In the genomic region with DNA sequence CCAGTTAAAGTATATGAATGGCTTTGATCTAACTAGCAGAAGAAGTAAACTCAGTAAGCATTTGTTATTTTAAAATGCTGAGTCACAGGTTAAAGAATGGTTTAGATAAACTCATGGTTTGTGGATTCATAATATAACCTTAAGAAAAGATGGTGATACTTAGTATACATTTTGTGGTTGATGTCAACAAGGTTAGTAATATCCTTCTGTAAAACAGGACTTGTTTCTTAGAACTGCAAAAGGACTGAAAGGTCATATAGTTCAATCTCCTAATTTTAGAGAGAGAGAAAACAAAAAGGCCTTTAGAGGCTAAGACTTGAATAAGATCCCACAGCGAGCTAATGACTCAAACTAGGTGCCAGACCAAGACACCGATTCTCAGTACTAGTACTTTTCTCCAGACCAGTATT, we compare ENCODE assay signal across 19 cellular contexts. TPM values are rescaled to one million over a fixed set of nuclear protein-coding genes. Genes with fewer than 3 reads are reported as not detected.
A peak's percentile ranks its signal among the peaks of the same experiment; 100 is the strongest.
DNase-seq lines count a peak whose midpoint lies in the region; ATAC-seq and TF ChIP-seq lines count a peak whose summit lies in the region.
"Had no signal": no experiment of that assay in that cellular context is flagged by ENCODE, and none has a peak within 500 bp of the region (broad histone marks: within the 10 kb centered on the region; RNA-seq: fewer than 3 reads in every experiment).

No MANE protein-coding gene starts in this region.

- intact Hi-C loops in left ventricle myocardium superior (cut with micrococcal nuclease), result no loop called here

- in situ Hi-C loops in astrocyte of the spinal cord (cut with HindIII; ENCODE audit: low sequenced_read_pairs), result no loop called here

- DNase-seq in HT1080 (ENCODE audit: low read depth) (peak; percentile 24), astrocyte of the spinal cord (ENCODE audit: low read depth, low spot score) (peak; percentile 56), left ventricle myocardium superior (no peak), NCI-H1694 treated with DMSO at 0.1 percent for 48 hours (lab: John Stamatoyannopoulos, UW) (no peak)
- no peak for DNase-seq in activated CD8-positive, alpha-beta memory T cell treated with anti-CD3 and anti-CD28 coated beads for 24 hours
- no peak for DNase-seq in effector CD4-positive, alpha-beta T cell
- DNase-seq: activated CD4-positive, alpha-beta memory T cell treated with anti-CD3 and anti-CD28 coated beads for 36 hours; CD4-positive, CD25-positive, alpha-beta regulatory T cell; GDM1; H7; immature natural killer cell; NCI-H1092 treated with DMSO at 0.1 percent for 48 hours; stimulated activated CD4-positive, alpha-beta T cell treated with anti-CD3 and anti-CD28 coated beads, Interleukin-4, amount 100 ng/mL, for 1 hour had no signal

- ATAC-seq in GM19351 (IDR thresholded peaks at IDR 0.05; ENCODE audit: unreplicated experiment) (peak; percentile 64), left ventricle myocardium superior (no peak)
- ATAC-seq: right cardiac atrium had no signal

- no peak for TF ChIP-seq CTCF in astrocyte of the spinal cord (IDR thresholded peaks at IDR 0.05; ENCODE audit: low read depth, low read length)

- no peak overlapping the region for H3K4me3 ChIP-seq in astrocyte of the spinal cord (ENCODE audit: low read depth, low read length)
- H3K4me3 ChIP-seq: SJSA1, tibial nerve had no signal

RNA-seq across cellular contexts. Expression of a gene that starts 50.0 kb away (rescaled TPM):
- not detected in 2 replicates for total RNA-seq in HT1080 (2014; rRNA removed; shearing (Covaris generic))
- polyA plus RNA-seq in HT1080 (2015; cell fraction: cytosol; rRNA removed), result not detected in 2 replicates
- not detected in 2 replicates for polyA plus RNA-seq in HT1080 (2015; cell fraction: nucleus; rRNA removed)
- total RNA-seq in left ventricle myocardium superior, result 0.79 TPM
- total RNA-seq: activated CD4-positive, alpha-beta memory T cell treated with anti-CD3 and anti-CD28 coated beads for 36 hours; CD4-positive, CD25-positive, alpha-beta regulatory T cell; H7; HT-29; mesenteric fat pad; SJSA1; tibial nerve had no signal
- polyA plus RNA-seq: CD4-positive, CD25-positive, alpha-beta regulatory T cell; immature natural killer cell had no signal

Comparison
In these comparisons a context has a peak if more than half of its experiments do, and no peak if none do; other contexts are left out.
1. DNase-seq: peak in HT1080 (single experiment) and astrocyte of the spinal cord (single experiment); none in left ventricle myocardium superior (single experiment), activated CD8-positive, alpha-beta memory T cell treated with anti-CD3 and anti-CD28 coated beads for 24 hours (single experiment), effector CD4-positive, alpha-beta T cell (single experiment) and NCI-H1694 treated with DMSO at 0.1 percent for 48 hours (single experiment).